1 cellular context compared by ENCODE assay signal in the genomic region with DNA sequence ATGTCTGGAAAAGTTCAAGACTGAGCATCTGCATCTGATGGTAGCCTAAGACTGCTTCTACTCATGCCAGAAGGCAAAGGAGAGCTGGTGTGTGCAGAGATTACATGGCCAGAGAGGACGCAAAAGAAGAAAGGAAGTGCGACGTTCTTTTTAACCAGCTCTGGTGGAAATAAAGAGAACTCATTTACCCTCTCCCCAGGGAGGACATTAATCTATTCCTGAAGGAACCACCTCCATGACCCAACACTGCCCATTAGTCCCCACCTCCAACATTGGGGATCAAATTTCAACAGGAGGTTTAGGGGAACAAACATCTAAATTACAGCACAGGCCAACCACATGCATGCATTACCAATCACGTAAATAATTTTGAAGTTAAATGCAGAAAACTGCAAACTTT.
TF ChIP-seq lines count a peak whose summit lies in the region.

No MANE protein-coding gene starts in this region.

TF ChIP-seq in GM12878, 131 proteins besides CTCF, POLR2A, EP300 and RAD21:
- TF ChIP-seq, protein P1, sequence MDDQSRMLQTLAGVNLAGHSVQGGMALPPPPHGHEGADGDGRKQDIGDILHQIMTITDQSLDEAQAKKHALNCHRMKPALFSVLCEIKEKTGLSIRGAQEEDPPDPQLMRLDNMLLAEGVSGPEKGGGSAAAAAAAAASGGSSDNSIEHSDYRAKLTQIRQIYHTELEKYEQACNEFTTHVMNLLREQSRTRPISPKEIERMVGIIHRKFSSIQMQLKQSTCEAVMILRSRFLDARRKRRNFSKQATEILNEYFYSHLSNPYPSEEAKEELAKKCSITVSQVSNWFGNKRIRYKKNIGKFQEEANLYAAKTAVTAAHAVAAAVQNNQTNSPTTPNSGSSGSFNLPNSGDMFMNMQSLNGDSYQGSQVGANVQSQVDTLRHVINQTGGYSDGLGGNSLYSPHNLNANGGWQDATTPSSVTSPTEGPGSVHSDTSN (IDR thresholded peaks at IDR 0.05; ENCODE audit: insufficient replicate concordance, low read depth, low read length): no peak
- no peak for TF ChIP-seq NR2C1 (IDR thresholded peaks at IDR 0.05)
- peak; percentile 22; the same call in 1 of the 2 replicates for TF ChIP-seq SPI1 (IDR thresholded peaks at IDR 0.05; ENCODE audit: borderline replicate concordance, insufficient read depth, low read depth, low read length)
- TF ChIP-seq E2F4 (IDR thresholded peaks at IDR 0.05; ENCODE audit: low read depth, low read length): no peak
- TF ChIP-seq RUNX3 (IDR thresholded peaks at IDR 0.05; ENCODE audit: low read length): no peak
- TF ChIP-seq NR2C2 (IDR thresholded peaks at IDR 0.05; ENCODE audit: borderline replicate concordance, control insufficient read depth, insufficient read length, low read depth): no peak
- TF ChIP-seq HDGF (IDR thresholded peaks at IDR 0.05): no peak
